In genomic region chr10:100968839-100969174, GRCh38 we compare ENCODE assay signal across 8 cellular contexts. TPM values are rescaled to one million over a fixed set of nuclear protein-coding genes. Genes with fewer than 3 reads are reported as not detected.
DNase-seq lines count a peak whose midpoint lies in the region; ATAC-seq and TF ChIP-seq lines count a peak whose summit lies in the region.
"Had no signal": no experiment of that assay in that cellular context is flagged by ENCODE, and none has a peak within 500 bp of the region (broad histone marks: within the 10 kb centered on the region; RNA-seq: fewer than 3 reads in every experiment).

No MANE protein-coding gene starts in this region.

- CTCF ChIA-PET in activated CD4-positive, alpha-beta T cell treated with anti-CD3 and anti-CD28 coated beads for 36 hours (lab: Charles Lee) = interaction anchor here (1.0 to 1.1 kb wide), 2 partner anchors 18 to 23 kb away, joined by 3 to 5 read pairs; no protein-coding TSS in a partner anchor

- peak overlapping the region; percentile 63 for H3K4me3 ChIP-seq in suprapubic skin

- H3K27me3 ChIP-seq in foreskin keratinocyte (peaks cover 6% of the 10 kb centered on the region), suprapubic skin (no peaks in the 10 kb centered on the region)

- POLR2A ChIA-PET in activated CD4-positive, alpha-beta T cell treated with anti-CD3 and anti-CD28 coated beads for 36 hours (lab: Charles Lee) = no interaction called here

- TF ChIP-seq POLR2A in suprapubic skin (IDR thresholded peaks at IDR 0.05) = no peak

- H3K9me3 Mint-ChIP-seq in activated CD4-positive, alpha-beta T cell treated with anti-CD3 and anti-CD28 coated beads for 36 hours (ENCODE audit: low read depth) = no peaks in the 10 kb centered on the region

- H3K27ac ChIP-seq in foreskin keratinocyte (no peak overlapping the region), suprapubic skin (no peak overlapping the region)
- H3K27ac ChIP-seq: C4-2B, epithelial cell of prostate had no signal

- no peaks in the 10 kb centered on the region for H3K9me3 ChIP-seq in suprapubic skin

- H3K36me3 ChIP-seq in suprapubic skin = peaks cover 22% of the 10 kb centered on the region

- H3K4me3 Mint-ChIP-seq in activated CD4-positive, alpha-beta T cell treated with anti-CD3 and anti-CD28 coated beads for 36 hours = peak overlapping the region; percentile 41

- H3K27me3 Mint-ChIP-seq in activated CD4-positive, alpha-beta T cell treated with anti-CD3 and anti-CD28 coated beads for 36 hours = no peaks in the 10 kb centered on the region

- TF ChIP-seq CTCF in foreskin keratinocyte (conservative IDR thresholded peaks at IDR 0.05) (no peak), suprapubic skin (IDR thresholded peaks at IDR 0.05) (no peak)

- TF ChIP-seq EP300 in suprapubic skin (IDR thresholded peaks at IDR 0.05) = no peak

- intact Hi-C loops in activated CD4-positive, alpha-beta T cell treated with anti-CD3 and anti-CD28 coated beads for 36 hours (cut with DNase I, micrococcal nuclease) = loop anchor here in 1 of 2 experiments (1.0 to 2.0 kb wide), 3 partner anchors 18 to 44 kb away; partner anchors contain the start of genes MRPL43 and TWNK

- H3K27ac Mint-ChIP-seq in activated CD4-positive, alpha-beta T cell treated with anti-CD3 and anti-CD28 coated beads for 36 hours = no peak overlapping the region

- H3K4me1 ChIP-seq in foreskin keratinocyte = no peaks in the 10 kb centered on the region
- H3K4me1 ChIP-seq in suprapubic skin = peaks cover 14% of the 10 kb centered on the region

- 23% methylated on average over 9 of the region's 9 CpGs for WGBS in suprapubic skin

- no peak for ATAC-seq in activated CD4-positive, alpha-beta T cell treated with anti-CD3 and anti-CD28 coated beads for 36 hours
- ATAC-seq in foreskin keratinocyte = peak; percentile 9

- peaks cover 13% of the 10 kb centered on the region for H3K4me1 Mint-ChIP-seq in activated CD4-positive, alpha-beta T cell treated with anti-CD3 and anti-CD28 coated beads for 36 hours

- no peak for DNase-seq in activated CD4-positive, alpha-beta T cell treated with anti-CD3 and anti-CD28 coated beads for 36 hours
- no peak for DNase-seq in activated CD4-positive, alpha-beta T cell treated with anti-CD3 and anti-CD28 coated beads, Interleukin-2, amount 50 U/mL, for 1 hour
- DNase-seq in foreskin keratinocyte (no peak), suprapubic skin (ENCODE audit: low spot score in 2 of 2) (no peak), NCI-H2107 (lab: John Stamatoyannopoulos, UW) (no peak), NCI-H1092 treated with DMSO at 0.1 percent for 48 hours (lab: John Stamatoyannopoulos, UW) (no peak)

- peaks cover 7% of the 10 kb centered on the region for H3K36me3 Mint-ChIP-seq in activated CD4-positive, alpha-beta T cell treated with anti-CD3 and anti-CD28 coated beads for 36 hours (ENCODE audit: low read depth)

RNA-seq across cellular contexts. Expression of gene SEMA4G, which starts 0.5 kb away (rescaled TPM):
- total RNA-seq in activated CD4-positive, alpha-beta T cell treated with anti-CD3 and anti-CD28 coated beads for 36 hours = under 1 TPM; 0.62 to 0.84 TPM
- total RNA-seq in foreskin keratinocyte (0.99 and 1.1 TPM in 2 replicates), suprapubic skin (10 to 100 TPM; 19.2 to 36.3 (median 30.1) TPM)
- 0.96 and 1.1 TPM in 2 replicates for polyA plus RNA-seq in foreskin keratinocyte

RNA-seq across cellular contexts. Expression of gene MRPL43, which starts 18.5 kb away (rescaled TPM):
- 10 to 100 TPM; 53.4 to 62.6 TPM for total RNA-seq in activated CD4-positive, alpha-beta T cell treated with anti-CD3 and anti-CD28 coated beads for 36 hours
- total RNA-seq in foreskin keratinocyte (81.4 and 88.5 TPM in 2 replicates), suprapubic skin (10 to 100 TPM; 54.2 to 89.1 (median 62.7) TPM)
- 107 and 114 TPM in 2 replicates for polyA plus RNA-seq in foreskin keratinocyte

RNA-seq across cellular contexts. Expression of gene TWNK, which starts 18.5 kb away (rescaled TPM):
- total RNA-seq in activated CD4-positive, alpha-beta T cell treated with anti-CD3 and anti-CD28 coated beads for 36 hours = 10 to 100 TPM; 13.8 to 17.9 TPM
- 15.8 and 17.2 TPM in 2 replicates for total RNA-seq in foreskin keratinocyte
- polyA plus RNA-seq in foreskin keratinocyte = 11.6 and 13.8 TPM in 2 replicates
- total RNA-seq in suprapubic skin = 1 to 10 TPM; 7.6 to 9.0 (median 8.1) TPM

RNA-seq across cellular contexts. Expression of gene LZTS2, which starts 30.8 kb away (rescaled TPM):
- total RNA-seq in activated CD4-positive, alpha-beta T cell treated with anti-CD3 and anti-CD28 coated beads for 36 hours = 10 to 100 TPM; 14.8 to 15.7 TPM
- 38.0 and 39.8 TPM in 2 replicates for total RNA-seq in foreskin keratinocyte
- 30.5 and 30.9 TPM in 2 replicates for polyA plus RNA-seq in foreskin keratinocyte
- 10 to 100 TPM; 51.9 to 88.8 (median 61.2) TPM for total RNA-seq in suprapubic skin

RNA-seq across cellular contexts. Expression of gene SLF2, which starts 56.0 kb away (rescaled TPM):
- total RNA-seq in activated CD4-positive, alpha-beta T cell treated with anti-CD3 and anti-CD28 coated beads for 36 hours = 10 to 100 TPM; 30.9 to 34.3 TPM
- total RNA-seq in foreskin keratinocyte = 17.7 and 19.3 TPM in 2 replicates
- polyA plus RNA-seq in foreskin keratinocyte = 2.8 and 3.9 TPM in 2 replicates
- 10 to 100 TPM; 11.6 to 41.4 (median 15.6) TPM for total RNA-seq in suprapubic skin
